1 cellular context compared by ENCODE assay signal in the genomic region with DNA sequence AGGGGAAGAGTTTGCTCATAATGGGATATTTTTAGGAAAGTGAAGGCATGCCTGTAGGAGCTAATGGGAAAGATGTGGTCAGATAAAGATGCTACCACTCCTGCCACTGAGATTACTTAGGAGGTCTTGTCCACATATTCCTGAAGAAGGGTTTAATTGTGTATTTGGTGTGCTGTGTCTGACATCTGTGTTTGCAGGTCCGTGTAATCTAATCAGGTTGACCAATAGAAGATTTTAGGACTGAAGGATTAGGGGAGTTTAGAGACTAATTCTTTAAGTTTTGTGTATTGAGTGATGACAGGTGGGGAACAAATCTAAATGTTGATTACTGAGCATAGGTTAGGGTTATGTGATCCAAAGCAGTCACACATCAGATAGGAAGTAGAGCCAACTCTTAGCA.
TF ChIP-seq lines count a peak whose summit lies in the region.

No MANE protein-coding gene starts in this region.

TF ChIP-seq in WTC11, 78 proteins besides CTCF, POLR2A, EP300 and RAD21 (continued from another document):
- TF ChIP-seq, protein P1, sequence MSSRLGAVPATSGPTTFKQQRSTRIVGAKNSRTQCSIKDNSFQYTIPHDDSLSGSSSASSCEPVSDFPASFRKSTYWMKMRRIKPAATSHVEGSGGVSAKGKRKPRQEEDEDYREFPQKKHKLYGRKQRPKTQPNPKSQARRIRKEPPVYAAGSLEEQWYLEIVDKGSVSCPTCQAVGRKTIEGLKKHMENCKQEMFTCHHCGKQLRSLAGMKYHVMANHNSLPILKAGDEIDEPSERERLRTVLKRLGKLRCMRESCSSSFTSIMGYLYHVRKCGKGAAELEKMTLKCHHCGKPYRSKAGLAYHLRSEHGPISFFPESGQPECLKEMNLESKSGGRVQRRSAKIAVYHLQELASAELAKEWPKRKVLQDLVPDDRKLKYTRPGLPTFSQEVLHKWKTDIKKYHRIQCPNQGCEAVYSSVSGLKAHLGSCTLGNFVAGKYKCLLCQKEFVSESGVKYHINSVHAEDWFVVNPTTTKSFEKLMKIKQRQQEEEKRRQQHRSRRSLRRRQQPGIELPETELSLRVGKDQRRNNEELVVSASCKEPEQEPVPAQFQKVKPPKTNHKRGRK (CRISPR knock-in tag; IDR thresholded peaks at IDR 0.05; ENCODE audit: borderline replicate concordance), result no peak
